Comparison of ENCODE assay signal across 1 cellular context in genomic region chr19:44746616-44746945, GRCh38.
TF ChIP-seq lines count a peak whose summit lies in the region.

No MANE protein-coding gene starts in this region.

TF ChIP-seq in HEK293, 187 proteins besides CTCF, POLR2A, EP300 and RAD21 (continued from another document):
- TF ChIP-seq TSHZ1 (tag by site-specific recombination; IDR thresholded peaks at IDR 0.05; ENCODE audit: borderline replicate concordance): no peak
- TF ChIP-seq ZSCAN16 (tag by site-specific recombination; IDR thresholded peaks at IDR 0.05): no peak
- TF ChIP-seq ZNF473 (tag by site-specific recombination; IDR thresholded peaks at IDR 0.05): no peak
- no peak for TF ChIP-seq SETDB1 (IDR thresholded peaks at IDR 0.05; ENCODE audit: insufficient read length, low read length)
- 0 out of 2 replicates have a peak, but pooled peaks have one; percentile 16 for TF ChIP-seq ZSCAN30 (tag by site-specific recombination; IDR thresholded peaks at IDR 0.05)
- no peak for TF ChIP-seq ZNF629 (tag by site-specific recombination; IDR thresholded peaks at IDR 0.05)
